Comparison of ENCODE assay signal across 9 cellular contexts in the genomic region with DNA sequence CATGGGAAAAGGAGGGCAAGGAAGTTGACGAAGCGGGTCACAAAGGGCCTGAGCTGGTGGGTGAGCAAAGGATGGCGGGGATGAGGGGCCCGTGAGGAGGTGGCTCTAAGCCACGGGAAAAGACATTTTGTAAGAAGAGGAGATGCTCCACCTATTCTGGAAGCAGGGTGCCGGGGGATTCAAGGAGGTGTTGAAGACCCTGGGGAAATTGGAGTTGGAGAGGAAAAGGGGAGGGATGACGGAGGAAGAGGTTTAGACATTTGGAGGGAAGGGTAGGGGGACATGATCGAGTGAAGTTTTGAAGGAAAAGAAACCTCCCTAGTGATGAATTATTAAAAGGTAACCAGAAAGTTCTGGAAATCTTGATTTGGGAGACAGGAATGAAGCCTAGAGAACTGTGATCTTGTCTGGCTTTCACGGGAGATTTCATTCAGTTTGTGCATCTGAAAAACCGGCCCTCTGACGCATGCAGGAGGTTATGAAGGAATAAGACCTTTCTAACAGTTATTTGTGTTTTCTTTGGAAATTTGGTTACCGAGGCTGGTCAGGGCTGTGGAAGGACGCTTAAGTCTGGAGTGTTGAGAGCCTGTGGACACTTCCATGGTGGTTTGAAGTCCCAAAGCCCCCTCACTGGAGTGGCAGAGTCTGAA. TPM values are rescaled to one million over a fixed set of nuclear protein-coding genes. Genes with fewer than 3 reads are reported as not detected.
DNase-seq lines count a peak whose midpoint lies in the region; ATAC-seq, FAIRE-seq and TF ChIP-seq lines count a peak whose summit lies in the region.
"Had no signal": no experiment of that assay in that cellular context is flagged by ENCODE, and none has a peak within 500 bp of the region (broad histone marks: within the 10 kb centered on the region; RNA-seq: fewer than 3 reads in every experiment).

No MANE protein-coding gene starts in this region.

- H3K27ac ChIP-seq in duodenal mucosa (ENCODE audit: low read depth, low read length) = no peak overlapping the region

- H3K27me3 Mint-ChIP-seq in nephron progenitor cell (ENCODE audit: low read depth, poor library complexity) = peaks cover 20% of the 10 kb centered on the region

- H3K4me3 ChIP-seq in AG10803 (ENCODE audit: low read length) = peak overlapping the region; percentile 61
- peak overlapping the region; percentile 65 for H3K4me3 ChIP-seq in Jurkat, Clone E6-1 (ENCODE audit: low read length)
- peak overlapping the region; percentile 26 to 65 for H3K4me3 ChIP-seq in duodenal mucosa (ENCODE audit: low read depth in 1 of 2, low read length in 2 of 2)

- H3K36me3 ChIP-seq in duodenal mucosa (ENCODE audit: control insufficient read depth in 1 of 2, insufficient read depth in 2 of 2, low read length in 2 of 2) = no peaks in the 10 kb centered on the region

- H3K9me3 ChIP-seq in duodenal mucosa (ENCODE audit: control insufficient read depth in 1 of 2, low read length in 2 of 2) = no peaks in the 10 kb centered on the region

- ATAC-seq in GM21825 (IDR thresholded peaks at IDR 0.05; ENCODE audit: unreplicated experiment) = no peak

- H3K36me3 Mint-ChIP-seq in nephron progenitor cell (ENCODE audit: low read depth) = peaks cover 30% of the 10 kb centered on the region

- peak overlapping the region; percentile 43 for H3K27ac Mint-ChIP-seq in nephron progenitor cell

- H3K4me3 Mint-ChIP-seq in nephron progenitor cell = peak overlapping the region; percentile 99

- H3K27me3 ChIP-seq in duodenal mucosa (ENCODE audit: control insufficient read depth in 1 of 2, insufficient read depth in 2 of 2, low read length in 2 of 2) = peaks cover 11 to 35% of the 10 kb centered on the region in 2 donors

- TF ChIP-seq CTCF in AG10803 (conservative IDR thresholded peaks at IDR 0.05; ENCODE audit: low read length) = no peak
- no peak for TF ChIP-seq CTCF in nephron progenitor cell (IDR thresholded peaks at IDR 0.05)

- H3K4me1 ChIP-seq in duodenal mucosa (ENCODE audit: control insufficient read depth in 1 of 2, insufficient read depth in 2 of 2, low read length in 2 of 2) = peaks cover 0 to 7% of the 10 kb centered on the region in 2 donors

- peak overlapping the region; percentile 16 to 18 for H3K9ac ChIP-seq in duodenal mucosa (ENCODE audit: low read depth in 1 of 2, low read length in 2 of 2)

- peaks cover 10% of the 10 kb centered on the region for H3K9me3 Mint-ChIP-seq in nephron progenitor cell

- DNase-seq in AG10803 (ENCODE audit: low read depth) (no peak), nephron progenitor cell (no peak), frontal cortex (ENCODE audit: low spot score in 2 of 2) (no peak), NCI-H748 treated with DMSO at 0.1 percent for 48 hours (lab: John Stamatoyannopoulos, UW) (no peak)
- no peak for DNase-seq in Jurkat, Clone E6-1 (ENCODE audit: low read depth, low spot score)
- no peak for DNase-seq in activated effector memory CD4-positive, alpha-beta T cell treated with Interleukin-2 at 50 U/mL for 16 hours

- no peak for FAIRE-seq in frontal cortex (lab: Jason Lieb, UNC)

- H3K4me1 Mint-ChIP-seq in nephron progenitor cell = peaks cover 48% of the 10 kb centered on the region

RNA-seq across cellular contexts. Expression of gene SMO, which starts 1.4 kb away (rescaled TPM):
- polyA plus RNA-seq in Jurkat, Clone E6-1 (2012; ENCODE audit: insufficient read depth, insufficient read length) = 17.1 TPM
- 8.6 TPM for total RNA-seq in frontal cortex
- total RNA-seq: T-helper 1 cell treated with Interleukin-12 subunit alpha and Interleukin-12 subunit beta and Interleukin-4 antibody, amounts not matched to agents 30 ng/mL and 1 ng/mL, for 36 hours had no signal

RNA-seq across cellular contexts. Expression of gene AHCYL2, which starts 35.0 kb away (rescaled TPM):
- 12.4 TPM for polyA plus RNA-seq in Jurkat, Clone E6-1 (2012; ENCODE audit: insufficient read depth, insufficient read length)
- total RNA-seq in frontal cortex = 15.9 TPM

RNA-seq across cellular contexts. Expression of gene TSPAN33, which starts 45.3 kb away (rescaled TPM):
- 22.4 TPM for polyA plus RNA-seq in Jurkat, Clone E6-1 (2012; ENCODE audit: insufficient read depth, insufficient read length)
- total RNA-seq in frontal cortex = 4.1 TPM
